ENCODE assay signal across 1 cellular context in the genomic region with DNA sequence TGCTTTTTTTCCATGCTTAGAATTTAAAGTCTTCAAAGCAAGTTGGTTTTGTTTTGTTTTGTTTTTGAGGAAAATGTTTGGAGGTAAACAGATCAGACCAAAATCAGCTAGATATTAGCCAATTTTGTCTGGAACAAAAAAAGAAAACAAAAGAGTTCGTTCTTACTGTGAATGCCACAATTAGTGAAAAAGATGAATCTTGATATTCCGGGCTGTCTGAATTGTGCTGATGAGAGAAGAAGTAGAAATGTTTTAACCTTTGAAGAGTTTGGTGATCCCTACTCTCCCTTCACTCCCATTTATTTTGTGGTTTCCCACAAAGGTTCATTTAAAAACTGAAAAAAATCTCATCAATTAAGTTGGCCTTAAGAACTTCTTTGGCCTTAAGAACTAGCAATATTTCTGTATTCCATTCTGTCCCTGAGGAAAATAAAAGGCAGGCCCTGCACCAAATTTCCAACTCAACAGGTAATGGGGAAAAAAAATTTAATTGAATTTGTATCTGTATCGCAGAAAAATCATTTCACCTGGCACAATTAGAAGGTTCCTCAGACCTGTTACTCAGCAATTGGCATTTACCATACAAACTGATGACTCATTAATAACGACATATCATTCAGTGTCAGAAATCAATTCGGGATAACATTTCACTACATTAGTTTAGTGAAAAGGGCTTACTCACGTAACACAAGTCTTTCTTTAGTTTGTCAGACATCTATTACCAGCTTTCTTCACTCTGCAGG.
TF ChIP-seq lines count a peak whose summit lies in the region.

No MANE protein-coding gene starts in this region.

TF ChIP-seq in GM12878, 131 proteins besides CTCF, POLR2A, EP300 and RAD21:
- TF ChIP-seq STAT3 (IDR thresholded peaks at IDR 0.05; ENCODE audit: low read depth, low read length) (peak; percentile 21; the same call in 1 of the 2 replicates), BACH1 (IDR thresholded peaks at IDR 0.05; ENCODE audit: borderline replicate concordance) (0 out of 2 replicates have a peak, but pooled peaks have one; percentile 16), EED (IDR thresholded peaks at IDR 0.05; ENCODE audit: low read depth) (0 out of 2 replicates have a peak, but pooled peaks have one; percentile 5), RAD51 (IDR thresholded peaks at IDR 0.05) (no peak)
- TF ChIP-seq, protein P1, sequence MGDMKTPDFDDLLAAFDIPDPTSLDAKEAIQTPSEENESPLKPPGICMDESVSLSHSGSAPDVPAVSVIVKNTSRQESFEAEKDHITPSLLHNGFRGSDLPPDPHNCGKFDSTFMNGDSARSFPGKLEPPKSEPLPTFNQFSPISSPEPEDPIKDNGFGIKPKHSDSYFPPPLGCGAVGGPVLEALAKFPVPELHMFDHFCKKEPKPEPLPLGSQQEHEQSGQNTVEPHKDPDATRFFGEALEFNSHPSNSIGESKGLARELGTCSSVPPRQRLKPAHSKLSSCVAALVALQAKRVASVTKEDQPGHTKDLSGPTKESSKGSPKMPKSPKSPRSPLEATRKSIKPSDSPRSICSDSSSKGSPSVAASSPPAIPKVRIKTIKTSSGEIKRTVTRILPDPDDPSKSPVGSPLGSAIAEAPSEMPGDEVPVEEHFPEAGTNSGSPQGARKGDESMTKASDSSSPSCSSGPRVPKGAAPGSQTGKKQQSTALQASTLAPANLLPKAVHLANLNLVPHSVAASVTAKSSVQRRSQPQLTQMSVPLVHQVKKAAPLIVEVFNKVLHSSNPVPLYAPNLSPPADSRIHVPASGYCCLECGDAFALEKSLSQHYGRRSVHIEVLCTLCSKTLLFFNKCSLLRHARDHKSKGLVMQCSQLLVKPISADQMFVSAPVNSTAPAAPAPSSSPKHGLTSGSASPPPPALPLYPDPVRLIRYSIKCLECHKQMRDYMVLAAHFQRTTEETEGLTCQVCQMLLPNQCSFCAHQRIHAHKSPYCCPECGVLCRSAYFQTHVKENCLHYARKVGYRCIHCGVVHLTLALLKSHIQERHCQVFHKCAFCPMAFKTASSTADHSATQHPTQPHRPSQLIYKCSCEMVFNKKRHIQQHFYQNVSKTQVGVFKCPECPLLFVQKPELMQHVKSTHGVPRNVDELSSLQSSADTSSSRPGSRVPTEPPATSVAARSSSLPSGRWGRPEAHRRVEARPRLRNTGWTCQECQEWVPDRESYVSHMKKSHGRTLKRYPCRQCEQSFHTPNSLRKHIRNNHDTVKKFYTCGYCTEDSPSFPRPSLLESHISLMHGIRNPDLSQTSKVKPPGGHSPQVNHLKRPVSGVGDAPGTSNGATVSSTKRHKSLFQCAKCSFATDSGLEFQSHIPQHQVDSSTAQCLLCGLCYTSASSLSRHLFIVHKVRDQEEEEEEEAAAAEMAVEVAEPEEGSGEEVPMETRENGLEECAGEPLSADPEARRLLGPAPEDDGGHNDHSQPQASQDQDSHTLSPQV (IDR thresholded peaks at IDR 0.05), result peak; percentile 34; the same call in 1 of the 2 replicates
TF ChIP-seq in GM12878: peak in this region for 4.
